ENCODE assay signal across 10 cellular contexts in the genomic region with DNA sequence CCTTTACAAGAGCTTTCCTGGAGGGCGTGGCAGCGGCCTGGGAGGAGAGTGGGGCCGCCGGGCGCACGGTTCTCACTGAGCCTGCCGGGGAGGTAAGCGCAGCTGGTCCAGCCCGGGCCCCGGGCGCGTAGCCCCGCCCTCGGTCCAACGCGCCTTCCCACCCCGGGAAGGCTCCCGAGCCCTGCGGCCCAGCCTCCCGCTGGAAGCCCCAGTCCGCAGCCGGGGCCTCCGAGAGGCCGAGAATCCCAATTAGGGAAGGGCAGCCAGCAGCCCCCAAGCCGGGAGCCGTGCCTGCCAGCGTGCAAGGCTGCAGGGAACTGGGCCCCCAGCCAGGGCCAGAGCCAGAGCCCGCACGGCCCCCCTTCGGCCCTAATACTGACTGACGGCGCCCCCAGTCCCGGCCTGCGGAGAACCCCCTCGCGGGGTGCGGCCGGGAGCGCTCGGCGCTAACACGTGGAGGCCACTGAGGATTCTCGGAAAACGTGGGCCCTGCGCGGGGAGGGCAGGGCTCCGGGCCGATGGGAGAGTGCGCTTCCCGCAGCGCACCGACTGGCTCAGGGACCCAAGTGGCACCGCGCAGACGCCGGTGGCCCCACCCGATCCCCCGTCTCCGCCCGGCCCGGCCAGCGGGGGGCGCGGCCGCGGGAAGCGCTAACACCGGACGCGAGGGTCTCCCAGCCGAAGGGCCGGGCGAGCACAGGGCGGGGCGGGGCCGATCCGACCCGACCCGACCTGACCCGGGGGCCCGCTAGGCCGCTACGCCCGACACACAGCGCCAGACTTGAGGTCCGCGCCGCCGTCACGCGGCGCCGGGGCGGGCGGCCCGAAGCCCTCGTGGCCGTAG. TPM values are rescaled to one million over a fixed set of nuclear protein-coding genes. Genes with fewer than 3 reads are reported as not detected.
DNase-seq lines count a peak whose midpoint lies in the region; ATAC-seq, FAIRE-seq and TF ChIP-seq lines count a peak whose summit lies in the region.
"Had no signal": no experiment of that assay in that cellular context is flagged by ENCODE, and none has a peak within 500 bp of the region (broad histone marks: within the 10 kb centered on the region; RNA-seq: fewer than 3 reads in every experiment).

No MANE protein-coding gene starts in this region.

- H3K79me2 ChIP-seq in trophoblast cell (ENCODE audit: control insufficient read depth, insufficient read depth, low read length, poor library complexity): peaks cover 15% of the 10 kb centered on the region

- peak overlapping the region; percentile 66 for H2AFZ ChIP-seq in trophoblast cell (ENCODE audit: insufficient read depth, low read length, poor library complexity)

- no peaks in the 10 kb centered on the region for H3K27me3 ChIP-seq in adipocyte (replicated peaks; ENCODE audit: control insufficient read depth, insufficient read depth, low read length)
- H3K27me3 ChIP-seq in left ventricle myocardium inferior (ENCODE audit: low read depth): no peaks in the 10 kb centered on the region
- no peaks in the 10 kb centered on the region for H3K27me3 ChIP-seq in trophoblast cell (ENCODE audit: insufficient read depth, low read length)

- peak overlapping the region; percentile 86 for H4K8ac ChIP-seq in trophoblast cell (ENCODE audit: low read depth, low read length)

- ATAC-seq in GM18858 (IDR thresholded peaks at IDR 0.05; ENCODE audit: unreplicated experiment): no peak

- H3K9ac ChIP-seq in adipocyte (ENCODE audit: low read length): peak overlapping the region; percentile 80
- H3K9ac ChIP-seq in trophoblast cell (ENCODE audit: low read length): peak overlapping the region; percentile 20

- H3K36me3 Mint-ChIP-seq in activated T-cell treated with anti-CD3 and anti-CD28 coated beads, Interleukin-2, amount 50 U/mL, for 24 hours (ENCODE audit: low read depth): peaks cover 24% of the 10 kb centered on the region

- no peak overlapping the region for H3K4me3 Mint-ChIP-seq in activated T-cell treated with anti-CD3 and anti-CD28 coated beads, Interleukin-2, amount 50 U/mL, for 24 hours

- H3K4ac ChIP-seq in trophoblast cell (ENCODE audit: low read depth, low read length): peak overlapping the region; percentile 60

- no peak overlapping the region for H3K27ac Mint-ChIP-seq in activated T-cell treated with anti-CD3 and anti-CD28 coated beads, Interleukin-2, amount 50 U/mL, for 24 hours

- FAIRE-seq in H54 (lab: Jason Lieb, UNC): no peak

- no peak for TF ChIP-seq POLR2A in H54 (IDR thresholded peaks at IDR 0.05; ENCODE audit: low read depth, low read length)

- no peaks in the 10 kb centered on the region for H3K9me3 Mint-ChIP-seq in activated T-cell treated with anti-CD3 and anti-CD28 coated beads, Interleukin-2, amount 50 U/mL, for 24 hours

- H3K36me3 ChIP-seq in adipocyte (ENCODE audit: control insufficient read depth, insufficient read depth, low read length, severe bottlenecking) (peaks cover 32% of the 10 kb centered on the region), left ventricle myocardium inferior (peaks cover 11% of the 10 kb centered on the region), trophoblast cell (ENCODE audit: control insufficient read depth in 1 of 2, insufficient read depth in 2 of 2, low read length in 2 of 2) (peaks cover 36 to 52% of the 10 kb centered on the region in 2 experiments)

- no peak overlapping the region for H3K23ac ChIP-seq in trophoblast cell (ENCODE audit: low read length)

- H3K27ac ChIP-seq in left ventricle myocardium inferior (replicated peaks): peak overlapping the region; percentile 71
- peak overlapping the region; percentile 41 for H3K27ac ChIP-seq in trophoblast cell (ENCODE audit: low read depth, low read length)

- intact Hi-C loops in left ventricle myocardium inferior (cut with micrococcal nuclease): no loop called here

- H3K4me1 ChIP-seq in adipocyte (ENCODE audit: control insufficient read depth, insufficient read depth, low read length): peaks cover 43% of the 10 kb centered on the region
- H3K4me1 ChIP-seq in left ventricle myocardium inferior: peaks cover 58% of the 10 kb centered on the region
- H3K4me1 ChIP-seq in trophoblast cell (ENCODE audit: control insufficient read depth in 1 of 2, insufficient read depth in 2 of 2, low read length in 2 of 2): peaks cover 45 to 49% of the 10 kb centered on the region in 2 experiments

- peak overlapping the region; percentile 87 for H3K18ac ChIP-seq in trophoblast cell (ENCODE audit: low read length)

- peak overlapping the region; percentile 76 for H3K14ac ChIP-seq in trophoblast cell (ENCODE audit: low read length)

- H3K9me3 ChIP-seq in adipocyte (ENCODE audit: control insufficient read depth, low read length) (no peaks in the 10 kb centered on the region), left ventricle myocardium inferior (replicated peaks) (no peaks in the 10 kb centered on the region), trophoblast cell (ENCODE audit: insufficient read depth, low read depth, low read length) (no peaks in the 10 kb centered on the region)

- no CpG with 5 or more reads among the region's 98 CpGs for WGBS in trophoblast cell (ENCODE audit: extremely low coverage, insufficient coverage, insufficient read length)

- peak overlapping the region; percentile 92 for H2AK5ac ChIP-seq in trophoblast cell (ENCODE audit: low read length)

- peak overlapping the region; percentile 26 for H2BK12ac ChIP-seq in trophoblast cell (ENCODE audit: low read length)

- DNase-seq in D341Med (ENCODE audit: low spot score) (peak; percentile 54), adipocyte (ENCODE audit: low read depth) (no peak), left ventricle myocardium inferior (peak; percentile 47), trophoblast cell (peak; percentile 18 to 52), H54 (ENCODE audit: insufficient read length, low spot score) (no peak), cerebellar cortex (ENCODE audit: low spot score) (no peak)
- DNase-seq in activated T-cell treated with anti-CD3 and anti-CD28 coated beads, Interleukin-2, amount 50 U/mL, for 24 hours: no peak
- DNase-seq: DMS79, NCI-H1930 had no signal

- peaks cover 21% of the 10 kb centered on the region for H3K79me1 ChIP-seq in trophoblast cell (ENCODE audit: low read length)

- H3K4me3 ChIP-seq in adipocyte (ENCODE audit: low read length) (peak overlapping the region; percentile 77), left ventricle myocardium inferior (peak overlapping the region; percentile 66), trophoblast cell (ENCODE audit: low read depth, low read length) (peak overlapping the region; percentile 46)

- H2BK120ac ChIP-seq in trophoblast cell (ENCODE audit: insufficient read depth, low read length, poor library complexity): peak overlapping the region; percentile 49

- H3K4me1 Mint-ChIP-seq in activated T-cell treated with anti-CD3 and anti-CD28 coated beads, Interleukin-2, amount 50 U/mL, for 24 hours (ENCODE audit: low read depth): peaks cover 8% of the 10 kb centered on the region

- H4K91ac ChIP-seq in trophoblast cell (ENCODE audit: low read depth, low read length): peak overlapping the region; percentile 72

- H4K12ac ChIP-seq in trophoblast cell (ENCODE audit: low read depth, low read length): peak overlapping the region; percentile 56

- no peak overlapping the region for H2BK5ac ChIP-seq in trophoblast cell (ENCODE audit: low read depth, low read length, poor library complexity)

- TF ChIP-seq CTCF in left ventricle myocardium inferior (IDR thresholded peaks at IDR 0.05; ENCODE audit: borderline replicate concordance): peak; percentile 40

- peak overlapping the region; percentile 69 for H3K4me2 ChIP-seq in trophoblast cell (ENCODE audit: low read length)

- no peaks in the 10 kb centered on the region for H3K27me3 Mint-ChIP-seq in activated T-cell treated with anti-CD3 and anti-CD28 coated beads, Interleukin-2, amount 50 U/mL, for 24 hours

RNA-seq across cellular contexts. Expression of a gene that starts 5.7 kb away (rescaled TPM):
- 11.5 TPM for total RNA-seq in left ventricle myocardium inferior
- polyA plus RNA-seq in trophoblast cell (2013): 15.5 and 15.8 TPM in 2 replicates

RNA-seq across cellular contexts. Expression of a gene that starts 50.4 kb away (rescaled TPM):
- total RNA-seq in left ventricle myocardium inferior: 14.0 TPM
- 47.1 and 48.8 TPM in 2 replicates for polyA plus RNA-seq in trophoblast cell (2013)

Comparison
In these comparisons a context has a peak if more than half of its experiments do, and no peak if none do; other contexts are left out.
1. DNase-seq: peak in D341Med (single experiment), left ventricle myocardium inferior (single experiment) and trophoblast cell (2 of 2); none in adipocyte (single experiment), H54 (single experiment), activated T-cell treated with anti-CD3 and anti-CD28 coated beads, Interleukin-2, amount 50 U/mL, for 24 hours (single experiment) and cerebellar cortex (single experiment).
2. Peak in every context shown above with its lines, with median percentiles within 50 percentile points of each other: H3K4me3 ChIP-seq.